Comparison of ENCODE assay signal across 30 cellular contexts in genomic region chr11:131447898-131448297, GRCh38.
"Had no signal": no experiment of that assay in that cellular context is flagged by ENCODE, and none has a peak within 500 bp of the region (broad histone marks: within the 10 kb centered on the region; RNA-seq: fewer than 3 reads in every experiment).

No MANE protein-coding gene starts in this region.

- H3K27me3 ChIP-seq: adrenal gland, body of pancreas, foreskin keratinocyte, gastrocnemius medialis had no signal

- DNase-seq: activated CD4-positive, alpha-beta memory T cell treated with anti-CD3 and anti-CD28 coated beads, Interleukin-2, amount 10 ng/mL, durations not matched to agents 7 days and 5 days; activated CD4-positive, alpha-beta T cell treated with anti-CD3 and anti-CD28 coated beads for 36 hours; activated CD4-positive, alpha-beta T cell treated with anti-CD3 and anti-CD28 coated beads, Interleukin-2, amount 10 ng/mL, durations not matched to agents 24 days and 14 days; activated CD4-positive, CD25-positive, alpha-beta regulatory T cell; activated CD4-positive, CD25-positive, alpha-beta regulatory T cell treated with anti-CD3 and anti-CD28 coated beads, Interleukin-2, amount 50 U/mL, for 72 hours; activated CD8-positive, alpha-beta memory T cell treated with anti-CD3 and anti-CD28 coated beads, Interleukin-2, amount 50 U/mL, for 48 hours; activated gamma-delta T cell; activated naive CD4-positive, alpha-beta T cell; activated naive CD4-positive, alpha-beta T cell treated with anti-CD3 and anti-CD28 coated beads, Interleukin-2, amount 10 ng/mL, durations not matched to agents 7 days and 5 days; activated T-cell treated with anti-CD3 and anti-CD28 coated beads for 4 hours; activated T-cell treated with anti-CD3 and anti-CD28 coated beads, Interleukin-2, amount 50 U/mL, for 24 hours; activated T-cell treated with anti-CD3 and anti-CD28 coated beads, Interleukin-2, amount 50 U/mL, for 72 hours; adrenal gland; amygdala; aorta; body of pancreas; caudate nucleus; cortex of kidney; dermis blood vessel endothelial cell; effector CD4-positive, alpha-beta T cell; effector memory CD8-positive, alpha-beta T cell; erythroblast; foreskin keratinocyte; gastrocnemius medialis; T-helper 1 cell; T-helper 17 cell; T1000 had no signal

- H3K27ac ChIP-seq: adrenal gland, body of pancreas, esophagus muscularis mucosa, foreskin keratinocyte, gastrocnemius medialis had no signal

- H3K4me3 ChIP-seq: adrenal gland, body of pancreas, esophagus muscularis mucosa, gastrocnemius medialis had no signal

- H3K4me1 ChIP-seq: adrenal gland, body of pancreas, esophagus muscularis mucosa, foreskin keratinocyte, gastrocnemius medialis had no signal

- H3K4me3 Mint-ChIP-seq: activated CD4-positive, alpha-beta memory T cell treated with anti-CD3 and anti-CD28 coated beads, Interleukin-2, amount 10 ng/mL, durations not matched to agents 7 days and 5 days; activated CD4-positive, alpha-beta T cell treated with anti-CD3 and anti-CD28 coated beads for 36 hours; activated CD4-positive, alpha-beta T cell treated with anti-CD3 and anti-CD28 coated beads, Interleukin-2, amount 10 ng/mL, durations not matched to agents 24 days and 14 days; activated naive CD4-positive, alpha-beta T cell treated with anti-CD3 and anti-CD28 coated beads, Interleukin-2, amount 10 ng/mL, durations not matched to agents 7 days and 5 days; activated T-cell treated with anti-CD3 and anti-CD28 coated beads, Interleukin-2, amount 50 U/mL, for 24 hours; activated T-cell treated with anti-CD3 and anti-CD28 coated beads, Interleukin-2, amount 50 U/mL, for 72 hours; effector memory CD8-positive, alpha-beta T cell; T-helper 17 cell; T-helper 2 cell treated with Interferon-gamma antibody and Interleukin-4, amounts not matched to agents 5 μg/mL and 100 μg/mL, for 36 hours had no signal

- ATAC-seq: activated CD4-positive, alpha-beta T cell treated with anti-CD3 and anti-CD28 coated beads for 36 hours; activated naive CD4-positive, alpha-beta T cell treated with anti-CD3 and anti-CD28 coated beads, Interleukin-2, amount 50 U/mL, for 72 hours; activated T-cell treated with anti-CD3 and anti-CD28 coated beads, Interleukin-2, amount 50 U/mL, for 72 hours; body of pancreas; effector memory CD8-positive, alpha-beta T cell; foreskin keratinocyte; gastrocnemius medialis; T-helper 17 cell had no signal

- H3K36me3 Mint-ChIP-seq: activated naive CD4-positive, alpha-beta T cell treated with anti-CD3 and anti-CD28 coated beads, Interleukin-2, amount 10 ng/mL, durations not matched to agents 7 days and 5 days; activated naive CD4-positive, alpha-beta T cell treated with anti-CD3 and anti-CD28 coated beads, Interleukin-2, amount 50 U/mL, for 72 hours had no signal

- H3K9me3 Mint-ChIP-seq: activated naive CD4-positive, alpha-beta T cell treated with anti-CD3 and anti-CD28 coated beads, Interleukin-2, amount 10 ng/mL, durations not matched to agents 7 days and 5 days; activated T-cell treated with anti-CD3 and anti-CD28 coated beads, Interleukin-2, amount 50 U/mL, for 24 hours; T-helper 2 cell treated with Interferon-gamma antibody and Interleukin-4, amounts not matched to agents 5 μg/mL and 100 μg/mL, for 36 hours had no signal

- H3K27me3 Mint-ChIP-seq: activated CD4-positive, alpha-beta memory T cell treated with anti-CD3 and anti-CD28 coated beads, Interleukin-2, amount 10 ng/mL, durations not matched to agents 7 days and 5 days; activated CD4-positive, alpha-beta T cell treated with anti-CD3 and anti-CD28 coated beads, Interleukin-2, amount 10 ng/mL, durations not matched to agents 24 days and 14 days; activated naive CD4-positive, alpha-beta T cell treated with anti-CD3 and anti-CD28 coated beads, Interleukin-2, amount 10 ng/mL, durations not matched to agents 7 days and 5 days; effector memory CD8-positive, alpha-beta T cell; T-helper 17 cell had no signal

- H3K4me1 Mint-ChIP-seq: activated CD4-positive, alpha-beta memory T cell treated with anti-CD3 and anti-CD28 coated beads, Interleukin-2, amount 10 ng/mL, durations not matched to agents 7 days and 5 days; activated CD4-positive, alpha-beta T cell treated with anti-CD3 and anti-CD28 coated beads for 36 hours; activated CD4-positive, alpha-beta T cell treated with anti-CD3 and anti-CD28 coated beads, Interleukin-2, amount 10 ng/mL, durations not matched to agents 24 days and 14 days; activated naive CD4-positive, alpha-beta T cell treated with anti-CD3 and anti-CD28 coated beads, Interleukin-2, amount 10 ng/mL, durations not matched to agents 7 days and 5 days; T-helper 17 cell had no signal

- H3K9me3 ChIP-seq: adrenal gland, body of pancreas, esophagus muscularis mucosa, gastrocnemius medialis had no signal

- H3K27ac Mint-ChIP-seq: activated CD4-positive, alpha-beta memory T cell treated with anti-CD3 and anti-CD28 coated beads, Interleukin-2, amount 10 ng/mL, durations not matched to agents 7 days and 5 days; activated CD4-positive, alpha-beta T cell treated with anti-CD3 and anti-CD28 coated beads for 36 hours; activated CD4-positive, alpha-beta T cell treated with anti-CD3 and anti-CD28 coated beads, Interleukin-2, amount 10 ng/mL, durations not matched to agents 24 days and 14 days; activated naive CD4-positive, alpha-beta T cell treated with anti-CD3 and anti-CD28 coated beads, Interleukin-2, amount 10 ng/mL, durations not matched to agents 7 days and 5 days; activated naive CD4-positive, alpha-beta T cell treated with anti-CD3 and anti-CD28 coated beads, Interleukin-2, amount 50 U/mL, for 72 hours; activated T-cell treated with anti-CD3 and anti-CD28 coated beads, Interleukin-2, amount 50 U/mL, for 24 hours; activated T-cell treated with anti-CD3 and anti-CD28 coated beads, Interleukin-2, amount 50 U/mL, for 72 hours; effector memory CD8-positive, alpha-beta T cell; T-helper 17 cell; T-helper 2 cell treated with Interferon-gamma antibody and Interleukin-4, amounts not matched to agents 5 μg/mL and 100 μg/mL, for 36 hours had no signal

- H3K36me3 ChIP-seq: adrenal gland, esophagus muscularis mucosa, gastrocnemius medialis had no signal
